ENCODE assay signal across 8 cellular contexts in genomic region chr11:117226388-117227385, GRCh38. TPM values are rescaled to one million over a fixed set of nuclear protein-coding genes. Genes with fewer than 3 reads are reported as not detected.
DNase-seq lines count a peak whose midpoint lies in the region; ATAC-seq and TF ChIP-seq lines count a peak whose summit lies in the region.

No MANE protein-coding gene starts in this region.

- no peak overlapping the region for H3K4me3 ChIP-seq in esophagus squamous epithelium
- no peak overlapping the region for H3K4me3 ChIP-seq in naive thymus-derived CD4-positive, alpha-beta T cell (ENCODE audit: low read length)

- H3K9me3 ChIP-seq in esophagus squamous epithelium = no peaks in the 10 kb centered on the region
- H3K9me3 ChIP-seq in naive thymus-derived CD4-positive, alpha-beta T cell (ENCODE audit: control insufficient read depth in 2 of 3, low read length in 3 of 3) = no peaks in the 10 kb centered on the region

- POLR2A ChIA-PET in naive thymus-derived CD4-positive, alpha-beta T cell (lab: Charles Lee) = interaction anchor here (0.6 to 4.3 kb wide), 13 partner anchors 7 to 439 kb away, joined by 3 to 16 read pairs (median 4); partner anchors contain the start of genes PAFAH1B2, SIDT2 and ZPR1

- H3K27ac Mint-ChIP-seq in naive thymus-derived CD4-positive, alpha-beta T cell = peak overlapping the region in 8 of 9 donors; percentile 52 to 94 (median 76)

- DNase-seq in GM10266 (ENCODE audit: extremely low spot score) = peak; percentile 80
- peak; percentile 31 for DNase-seq in HS-5 (ENCODE audit: low read depth)
- peak; percentile 92 for DNase-seq in NCI-H526 treated with DMSO at 0.1 percent for 48 hours (lab: John Stamatoyannopoulos, UW)
- peak; percentile 32 for DNase-seq in activated CD4-positive, alpha-beta T cell treated with anti-CD3 and anti-CD28 coated beads, Interleukin-2, amount 50 U/mL, for 1 hour
- no peak for DNase-seq in esophagus squamous epithelium (lab: John Stamatoyannopoulos, UW)
- DNase-seq in naive thymus-derived CD4-positive, alpha-beta T cell = peak in 7 of 9 donors; percentile 55 to 74 (median 69)

- peaks cover 20 to 84% (median 35%) of the 10 kb centered on the region in 3 donors for H3K36me3 ChIP-seq in esophagus squamous epithelium
- H3K36me3 ChIP-seq in naive thymus-derived CD4-positive, alpha-beta T cell (ENCODE audit: control insufficient read depth in 2 of 3, insufficient read depth in 3 of 3, low read length in 3 of 3) = peaks cover 46 to 84% (median 47%) of the 10 kb centered on the region in 3 experiments

- TF ChIP-seq CTCF in 22Rv1 (IDR thresholded peaks at IDR 0.05) = peak; percentile 81
- TF ChIP-seq CTCF in GM10266 (IDR thresholded peaks at IDR 0.05; ENCODE audit: control insufficient read depth, insufficient read depth, low read depth, missing control alignments) = peak; percentile 84
- peak; percentile 52 to 84 (median 77) for TF ChIP-seq CTCF in esophagus squamous epithelium (IDR thresholded peaks at IDR 0.05)

- peaks cover 11 to 55% (median 28%) of the 10 kb centered on the region in 5 donors for H3K36me3 Mint-ChIP-seq in naive thymus-derived CD4-positive, alpha-beta T cell

- H3K9me3 Mint-ChIP-seq in naive thymus-derived CD4-positive, alpha-beta T cell = no peaks in the 10 kb centered on the region

- no peaks in the 10 kb centered on the region for H3K27me3 ChIP-seq in esophagus squamous epithelium
- no peaks in the 10 kb centered on the region for H3K27me3 ChIP-seq in naive thymus-derived CD4-positive, alpha-beta T cell (ENCODE audit: control insufficient read depth in 2 of 2, insufficient read depth in 2 of 2, low read length in 2 of 2)

- CTCF ChIA-PET in naive thymus-derived CD4-positive, alpha-beta T cell (lab: Charles Lee) = interaction anchor here (0.7 to 3.0 kb wide), 25 partner anchors 9 to 495 kb away, joined by 3 to 20 read pairs (median 3); partner anchors contain the start of genes APOA5, SIDT2 and ZPR1

- H3K27me3 Mint-ChIP-seq in naive thymus-derived CD4-positive, alpha-beta T cell = no peaks in the 10 kb centered on the region

- TF ChIP-seq POLR2A in esophagus squamous epithelium (IDR thresholded peaks at IDR 0.05) = no peak

- no peak overlapping the region for H3K27ac ChIP-seq in 22Rv1
- no peak overlapping the region for H3K27ac ChIP-seq in esophagus squamous epithelium
- H3K27ac ChIP-seq in naive thymus-derived CD4-positive, alpha-beta T cell (ENCODE audit: low read depth, low read length) = peak overlapping the region; percentile 37

- intact Hi-C loops in esophagus squamous epithelium (cut with DNase I) = loop anchor here (5.0 kb wide), 1 partner anchor 44 kb away; no protein-coding TSS in a partner anchor
- intact Hi-C loops in naive thymus-derived CD4-positive, alpha-beta T cell (cut with micrococcal nuclease) = loop anchor here (1.0 to 5.0 kb wide), 12 partner anchors 45 to 494 kb away; partner anchors contain the start of genes APOA5 (in 2 of the 2), APOA1 (in 1 of the 2) and SIDT2 (in 1 of the 2)

- H3K4me1 ChIP-seq in esophagus squamous epithelium = peaks cover 15 to 51% (median 17%) of the 10 kb centered on the region in 3 donors
- H3K4me1 ChIP-seq in naive thymus-derived CD4-positive, alpha-beta T cell (ENCODE audit: control insufficient read depth in 2 of 2, insufficient read depth in 2 of 2, low read length in 2 of 2) = peaks cover 32 to 33% of the 10 kb centered on the region in 2 donors

- peaks cover 36 to 54% (median 42%) of the 10 kb centered on the region in 7 donors for H3K4me1 Mint-ChIP-seq in naive thymus-derived CD4-positive, alpha-beta T cell

- 54 to 62% methylated on average over 9 to 17 of the region's 19 CpGs for WGBS in esophagus squamous epithelium, 2 donors

- peak; percentile 90 for ATAC-seq in naive thymus-derived CD4-positive, alpha-beta T cell
- ATAC-seq in HG02678 (IDR thresholded peaks at IDR 0.05; ENCODE audit: unreplicated experiment) = no peak

- peak overlapping the region in 5 of 10 donors; percentile 18 to 43 (median 33) for H3K4me3 Mint-ChIP-seq in naive thymus-derived CD4-positive, alpha-beta T cell

RNA-seq across cellular contexts. Expression of gene PCSK7, which starts 5.2 kb away (rescaled TPM):
- total RNA-seq in esophagus squamous epithelium = 10 to 100 TPM; 28.7 to 53.3 (median 45.0) TPM
- total RNA-seq in naive thymus-derived CD4-positive, alpha-beta T cell = 100 to 1,000 TPM; 196 to 319 (median 312) TPM
- 10 to 100 TPM; 45.4 to 71.4 TPM for polyA plus RNA-seq in naive thymus-derived CD4-positive, alpha-beta T cell

RNA-seq across cellular contexts. Expression of gene RNF214, which starts 5.8 kb away (rescaled TPM):
- total RNA-seq in esophagus squamous epithelium = 10 to 100 TPM in 1 of 4 donors, 1 to 10 TPM in 3; 5.0 to 10.5 (median 5.6) TPM
- 10 to 100 TPM; 16.6 to 36.0 (median 24.0) TPM for total RNA-seq in naive thymus-derived CD4-positive, alpha-beta T cell
- 10 to 100 TPM in 1 of 2 donors, 1 to 10 TPM in 1; 9.7 to 10.2 TPM for polyA plus RNA-seq in naive thymus-derived CD4-positive, alpha-beta T cell

RNA-seq across cellular contexts. Expression of gene TAGLN, which starts 27.5 kb away (rescaled TPM):
- 1,000 to 10,000 TPM in 1 of 4 donors, 100 to 1,000 TPM in 2, 10 to 100 TPM in 1; 64.8 to 1,356 (median 373) TPM for total RNA-seq in esophagus squamous epithelium
- total RNA-seq in naive thymus-derived CD4-positive, alpha-beta T cell = 10 to 100 TPM in 4 of 5 experiments, 1 to 10 TPM in 1; 6.4 to 28.0 (median 18.2) TPM
- 1 to 10 TPM in 1 of 2 donors, under 1 TPM in 1; 0.32 to 1.0 TPM for polyA plus RNA-seq in naive thymus-derived CD4-positive, alpha-beta T cell

RNA-seq across cellular contexts. Expression of gene SIDT2, which starts 48.1 kb away (rescaled TPM):
- 10 to 100 TPM in 2 of 4 donors, 1 to 10 TPM in 2; 6.9 to 20.0 (median 9.4) TPM for total RNA-seq in esophagus squamous epithelium
- total RNA-seq in naive thymus-derived CD4-positive, alpha-beta T cell = 100 to 1,000 TPM in 2 of 5 experiments, 10 to 100 TPM in 3; 31.7 to 187 (median 60.5) TPM
- polyA plus RNA-seq in naive thymus-derived CD4-positive, alpha-beta T cell = 1 to 10 TPM; 2.3 to 3.1 TPM
